ENCODE assay signal across 25 cellular contexts in genomic region chr10:72025832-72026231, GRCh38.
"Had no signal": no experiment of that assay in that cellular context is flagged by ENCODE, and none has a peak within 500 bp of the region (broad histone marks: within the 10 kb centered on the region; RNA-seq: fewer than 3 reads in every experiment).

No MANE protein-coding gene starts in this region.

- ATAC-seq: activated CD8-positive, alpha-beta memory T cell treated with anti-CD3 and anti-CD28 coated beads, Interleukin-2, amount 10 ng/mL, durations not matched to agents 7 days and 5 days; activated naive CD4-positive, alpha-beta T cell treated with anti-CD3 and anti-CD28 coated beads, Interleukin-2, amount 50 U/mL, for 72 hours; K562; T-helper 17 cell had no signal

- H3K9me3 ChIP-seq: Peyer's patch had no signal

- H3K27me3 ChIP-seq: Peyer's patch had no signal

- H3K36me3 Mint-ChIP-seq: activated CD8-positive, alpha-beta memory T cell treated with anti-CD3 and anti-CD28 coated beads, Interleukin-2, amount 10 ng/mL, durations not matched to agents 7 days and 5 days; activated naive CD4-positive, alpha-beta T cell treated with anti-CD3 and anti-CD28 coated beads, Interleukin-2, amount 50 U/mL, for 72 hours had no signal

- H3K4me3 Mint-ChIP-seq: activated B cell treated with CpG ODN at 0.5 μM for 24 hours; activated CD4-positive, alpha-beta T cell treated with anti-CD3 and anti-CD28 coated beads, Interleukin-2, amount 10 ng/mL, durations not matched to agents 24 days and 14 days; activated CD8-positive, alpha-beta memory T cell treated with anti-CD3 and anti-CD28 coated beads, Interleukin-2, amount 10 ng/mL, durations not matched to agents 7 days and 5 days; activated T-cell treated with anti-CD3 and anti-CD28 coated beads, Interleukin-2, amount 50 U/mL, for 24 hours; activated T-helper 1 cell treated with anti-CD3 and anti-CD28 coated beads, Interleukin-12 subunit alpha, Interleukin-12 subunit beta, Interleukin-2, Interleukin-4 antibody, amounts not matched to agents 30 ng/mL and 10 ng/mL and 1 ng/mL, durations not matched to agents 14 hours and 24 hours and 36 hours; T-helper 17 cell had no signal

- H3K36me3 ChIP-seq: Peyer's patch had no signal

- H3K27ac Mint-ChIP-seq: activated B cell treated with CpG ODN at 0.5 μM for 24 hours; activated CD4-positive, alpha-beta T cell treated with anti-CD3 and anti-CD28 coated beads, Interleukin-2, amount 10 ng/mL, durations not matched to agents 24 days and 14 days; activated CD8-positive, alpha-beta memory T cell treated with anti-CD3 and anti-CD28 coated beads, Interleukin-2, amount 10 ng/mL, durations not matched to agents 7 days and 5 days; activated naive CD4-positive, alpha-beta T cell treated with anti-CD3 and anti-CD28 coated beads, Interleukin-2, amount 50 U/mL, for 72 hours; activated T-cell treated with anti-CD3 and anti-CD28 coated beads, Interleukin-2, amount 50 U/mL, for 24 hours; activated T-helper 1 cell treated with anti-CD3 and anti-CD28 coated beads, Interleukin-12 subunit alpha, Interleukin-12 subunit beta, Interleukin-2, Interleukin-4 antibody, amounts not matched to agents 30 ng/mL and 10 ng/mL and 1 ng/mL, durations not matched to agents 14 hours and 24 hours and 36 hours; T-helper 17 cell had no signal

- DNase-seq: activated B cell treated with CpG ODN at 0.5 μM for 24 hours; activated CD4-positive, alpha-beta T cell treated with anti-CD3 and anti-CD28 coated beads for 1 hour; activated CD4-positive, alpha-beta T cell treated with anti-CD3 and anti-CD28 coated beads, Interleukin-2, amount 10 ng/mL, durations not matched to agents 24 days and 14 days; activated CD4-positive, alpha-beta T cell treated with anti-CD3 and anti-CD28 coated beads, Interleukin-2, amount 50 U/mL, for 48 hours; activated CD8-positive, alpha-beta memory T cell treated with anti-CD3 and anti-CD28 coated beads, Interleukin-2, amount 10 ng/mL, durations not matched to agents 7 days and 5 days; activated effector memory CD4-positive, alpha-beta T cell treated with Interleukin-2 at 50 U/mL for 16 hours; activated naive CD4-positive, alpha-beta T cell treated with Interleukin-2 at 50 U/mL for 16 hours; activated T-cell treated with anti-CD3 and anti-CD28 coated beads, Interleukin-2, amount 50 U/mL, for 24 hours; amygdala; Karpas-422; MM.1S; NCI-H1105; NCI-H1436; NCI-H1694 treated with DMSO at 0.1 percent for 48 hours; NCI-H2081; NCI-H510A treated with DMSO at 0.1 percent for 48 hours; NCI-H69; NK-92 treated with Interleukin-12 subunit alpha and Interleukin-12 subunit beta, amount 100 ng/mL, for 24 hours; Peyer's patch; SHP77; T-helper 17 cell; T1000 had no signal

- H3K4me3 ChIP-seq: K562, Peyer's patch had no signal

- H3K9me3 Mint-ChIP-seq: activated B cell treated with CpG ODN at 0.5 μM for 24 hours; activated CD4-positive, alpha-beta T cell treated with anti-CD3 and anti-CD28 coated beads, Interleukin-2, amount 10 ng/mL, durations not matched to agents 24 days and 14 days; activated naive CD4-positive, alpha-beta T cell treated with anti-CD3 and anti-CD28 coated beads, Interleukin-2, amount 50 U/mL, for 72 hours; activated T-cell treated with anti-CD3 and anti-CD28 coated beads, Interleukin-2, amount 50 U/mL, for 24 hours; activated T-helper 1 cell treated with anti-CD3 and anti-CD28 coated beads, Interleukin-12 subunit alpha, Interleukin-12 subunit beta, Interleukin-2, Interleukin-4 antibody, amounts not matched to agents 30 ng/mL and 10 ng/mL and 1 ng/mL, durations not matched to agents 14 hours and 24 hours and 36 hours had no signal
